1 cellular context compared by ENCODE assay signal in genomic region chr5:140671472-140672210, GRCh38.
TF ChIP-seq lines count a peak whose summit lies in the region.

No MANE protein-coding gene starts in this region.

TF ChIP-seq in WTC11, 78 proteins besides CTCF, POLR2A, EP300 and RAD21:
- no peak for TF ChIP-seq ZNF219 (CRISPR knock-in tag; IDR thresholded peaks at IDR 0.05; ENCODE audit: borderline replicate concordance)
- TF ChIP-seq ZNF396 (CRISPR knock-in tag; IDR thresholded peaks at IDR 0.05; ENCODE audit: borderline replicate concordance) = no peak
- no peak for TF ChIP-seq USF1 (CRISPR knock-in tag; IDR thresholded peaks at IDR 0.05)
- no peak for TF ChIP-seq ZNF425 (CRISPR knock-in tag; conservative IDR thresholded peaks at IDR 0.05)
- no peak for TF ChIP-seq NFYB (CRISPR knock-in tag; conservative IDR thresholded peaks at IDR 0.05; ENCODE audit: low read depth)
